In genomic region chr5:56637321-56637920, GRCh38 we compare ENCODE assay signal across 11 cellular contexts.
DNase-seq lines count a peak whose midpoint lies in the region; ATAC-seq and TF ChIP-seq lines count a peak whose summit lies in the region.
"Had no signal": no experiment of that assay in that cellular context is flagged by ENCODE, and none has a peak within 500 bp of the region (broad histone marks: within the 10 kb centered on the region; RNA-seq: fewer than 3 reads in every experiment).

No MANE protein-coding gene starts in this region.

- H3K4me2 ChIP-seq in PC-9 (peak overlapping the region; percentile 40), Karpas-422 (ENCODE audit: low read depth, low read length, poor library complexity, severe bottlenecking) (no peak overlapping the region)

- H4K20me1 ChIP-seq in PC-9 (ENCODE audit: insufficient read depth) (no peaks in the 10 kb centered on the region), Karpas-422 (ENCODE audit: insufficient read depth, low read depth, low read length) (no peaks in the 10 kb centered on the region)

- BruUV-seq in PC-9 (replicated peaks; lab: Mats Ljungman, UMichigan), result no TSS peak

- H3K9ac ChIP-seq in Karpas-422 (ENCODE audit: low read length), result no peak overlapping the region

- no peak overlapping the region; the same call in 1 of the 2 replicates for H3K27ac Mint-ChIP-seq in HFFc6
- peak overlapping the region; percentile 62 for H3K27ac Mint-ChIP-seq in stimulated activated memory B cell treated with anti-CD40 and anti-IgM and Interleukin-4, amounts not matched to agents 10 μg/mL and 1 μg/mL and 100 μg/mL, for 72 hours

- H3K9me3 ChIP-seq in PC-9 (ENCODE audit: insufficient read depth, low read depth) (no peaks in the 10 kb centered on the region), Karpas-422 (ENCODE audit: low read length) (no peaks in the 10 kb centered on the region)
- H3K9me3 ChIP-seq: colonic mucosa, spleen had no signal

- ATAC-seq in stimulated activated memory B cell treated with anti-CD40 and anti-IgM and Interleukin-4, amounts not matched to agents 10 μg/mL and 1 μg/mL and 100 μg/mL, for 72 hours, result no peak
- ATAC-seq in stimulated activated naive CD8-positive, alpha-beta T cell treated with anti-CD3 and anti-CD28 coated beads, Interleukin-15, Interleukin-2, amounts not matched to agents 100 U/mL and 50 U/mL, for 24 hours, result no peak

- no peak overlapping the region for H3K4me3 ChIP-seq in PC-9
- H3K4me3 ChIP-seq in Karpas-422 (ENCODE audit: low read length), result no peak overlapping the region
- H3K4me3 ChIP-seq: colonic mucosa, spleen had no signal

- intact Hi-C loops in PC-9 (cut with micrococcal nuclease; ENCODE audit: unreplicated experiment), result loop anchor here (2.0 to 10.0 kb wide), 8 partner anchors 75 to 365 kb away; partner anchors contain the start of gene MAP3K1

- H3K79me2 ChIP-seq in PC-9 (ENCODE audit: low read depth) (no peaks in the 10 kb centered on the region), Karpas-422 (ENCODE audit: low read length) (no peaks in the 10 kb centered on the region)

- POLR2A ChIA-PET in PC-9 (lab: Charles Lee; ENCODE audit: unreplicated experiment), result interaction anchor here (0.5 to 0.7 kb wide), 7 partner anchors 94 to 642 kb away, joined by 3 to 7 read pairs (median 4); partner anchors contain the start of gene IL6ST

- H3K27ac ChIP-seq in PC-9 (peak overlapping the region; percentile 28), Karpas-422 (ENCODE audit: low read length) (no peak overlapping the region)
- H3K27ac ChIP-seq: colonic mucosa, spleen had no signal

- no peaks in the 10 kb centered on the region for H3K36me3 Mint-ChIP-seq in HFFc6 (ENCODE audit: low read depth)
- H3K36me3 Mint-ChIP-seq in stimulated activated memory B cell treated with anti-CD40 and anti-IgM and Interleukin-4, amounts not matched to agents 10 μg/mL and 1 μg/mL and 100 μg/mL, for 72 hours, result no peaks in the 10 kb centered on the region

- peaks cover 43% of the 10 kb centered on the region for H3K4me1 ChIP-seq in PC-9 (replicated peaks; ENCODE audit: insufficient read depth)
- H3K4me1 ChIP-seq in Karpas-422 (ENCODE audit: low read length), result peaks cover 14% of the 10 kb centered on the region
- H3K4me1 ChIP-seq: colonic mucosa had no signal

- no peaks in the 10 kb centered on the region for H3K9me3 Mint-ChIP-seq in HFFc6
- no peaks in the 10 kb centered on the region for H3K9me3 Mint-ChIP-seq in stimulated activated memory B cell treated with anti-CD40 and anti-IgM and Interleukin-4, amounts not matched to agents 10 μg/mL and 1 μg/mL and 100 μg/mL, for 72 hours

- H2AFZ ChIP-seq in PC-9, result peak overlapping the region; percentile 11; the same call in 1 of the 2 replicates
- H2AFZ ChIP-seq in Karpas-422 (ENCODE audit: low read length), result no peak overlapping the region

- TF ChIP-seq CTCF in HFFc6 (IDR thresholded peaks at IDR 0.05) (no peak), PC-9 (conservative IDR thresholded peaks at IDR 0.05) (no peak)

- H3K27me3 ChIP-seq in PC-9 (ENCODE audit: insufficient read depth, low read depth) (no peaks in the 10 kb centered on the region), Karpas-422 (ENCODE audit: low read length) (no peaks in the 10 kb centered on the region)
- H3K27me3 ChIP-seq: colonic mucosa, spleen had no signal

- H3F3A ChIP-seq in PC-9 (ENCODE audit: insufficient read depth, low read depth), result peaks cover 5% of the 10 kb centered on the region; the same call in 1 of the 2 replicates

- peaks cover 11% of the 10 kb centered on the region for H3K27me3 Mint-ChIP-seq in HFFc6 (ENCODE audit: insufficient read depth)
- no peaks in the 10 kb centered on the region for H3K27me3 Mint-ChIP-seq in stimulated activated memory B cell treated with anti-CD40 and anti-IgM and Interleukin-4, amounts not matched to agents 10 μg/mL and 1 μg/mL and 100 μg/mL, for 72 hours

- DNase-seq in HFFc6, result no peak
- peak in 1 of 2 experiments; percentile 80 for DNase-seq in PC-9
- DNase-seq in glomerular visceral epithelial cell (ENCODE audit: extremely low spot score), result peak; percentile 29
- no peak for DNase-seq in stimulated activated naive CD8-positive, alpha-beta T cell treated with anti-CD3 and anti-CD28 coated beads, Interleukin-15, Interleukin-2, amounts not matched to agents 100 U/mL and 50 U/mL, for 24 hours
- DNase-seq in Karpas-422, result no peak
- no peak for DNase-seq in effector CD4-positive, alpha-beta T cell
- DNase-seq: activated CD4-positive, CD25-positive, alpha-beta regulatory T cell; colonic mucosa; RPMI8226; spleen had no signal

- H3K9me2 ChIP-seq in PC-9 (ENCODE audit: insufficient read depth) (no peaks in the 10 kb centered on the region), Karpas-422 (replicated peaks; ENCODE audit: insufficient read depth, low read length) (no peaks in the 10 kb centered on the region)

- 0 out of 2 replicates have a peak overlapping the region, but pooled peaks have one; percentile 4 for H3K4me3 Mint-ChIP-seq in HFFc6
- no peak overlapping the region for H3K4me3 Mint-ChIP-seq in stimulated activated memory B cell treated with anti-CD40 and anti-IgM and Interleukin-4, amounts not matched to agents 10 μg/mL and 1 μg/mL and 100 μg/mL, for 72 hours

- CTCF ChIA-PET in PC-9 (lab: Charles Lee), result interaction anchor here (0.6 kb wide), 1 partner anchor 100 kb away, joined by 4 read pairs; no protein-coding TSS in a partner anchor

- H3K36me3 ChIP-seq in PC-9 (ENCODE audit: low read depth) (no peaks in the 10 kb centered on the region), Karpas-422 (ENCODE audit: insufficient read depth, low read length) (no peaks in the 10 kb centered on the region)
- H3K36me3 ChIP-seq: colonic mucosa, spleen had no signal

- peaks cover 19% of the 10 kb centered on the region for H3K4me1 Mint-ChIP-seq in HFFc6 (ENCODE audit: low read depth)
- H3K4me1 Mint-ChIP-seq in stimulated activated memory B cell treated with anti-CD40 and anti-IgM and Interleukin-4, amounts not matched to agents 10 μg/mL and 1 μg/mL and 100 μg/mL, for 72 hours, result peaks cover 51% of the 10 kb centered on the region
